In the genomic region with DNA sequence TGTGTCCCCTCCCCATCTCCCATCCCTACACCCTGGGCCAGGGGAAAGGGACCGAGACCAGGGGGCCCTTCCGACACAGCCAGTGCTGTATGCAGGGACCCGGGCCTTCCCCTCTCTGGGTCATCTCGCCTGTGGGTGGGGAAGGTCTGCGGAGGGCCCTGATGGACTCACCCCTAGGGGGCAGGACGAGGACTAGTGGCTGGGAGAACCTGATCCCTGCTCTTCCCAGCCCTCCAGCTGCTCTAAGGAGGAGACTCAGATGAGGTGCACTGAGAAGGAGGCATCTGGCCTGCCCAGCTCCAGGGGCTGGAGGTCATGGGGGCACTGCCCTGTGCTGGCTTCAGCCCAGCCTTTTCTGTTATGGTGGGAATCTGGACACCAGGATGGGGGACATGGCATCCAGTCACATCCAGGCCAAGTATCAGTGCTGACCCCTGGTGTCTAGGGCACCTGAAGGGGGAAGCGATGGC, we compare ENCODE assay signal across 8 cellular contexts. TPM values are rescaled to one million over a fixed set of nuclear protein-coding genes. Genes with fewer than 3 reads are reported as not detected.
A peak's percentile ranks its signal among the peaks of the same experiment; 100 is the strongest.
DNase-seq lines count a peak whose midpoint lies in the region; ATAC-seq lines count a peak whose summit lies in the region.

No MANE protein-coding gene starts in this region.

- H3K27ac Mint-ChIP-seq in T-helper 2 cell treated with Interferon-gamma antibody and Interleukin-4, amounts not matched to agents 5 μg/mL and 100 μg/mL, for 36 hours = no peak overlapping the region

- DNase-seq in ELR (ENCODE audit: low read depth) (peak; percentile 76), RKO (ENCODE audit: low spot score) (peak; percentile 32), glomerular visceral epithelial cell (ENCODE audit: extremely low spot score) (peak; percentile 74), posterior vena cava (ENCODE audit: low spot score) (peak; percentile 87), SIG-M5 treated with dmso at 0.1 percent for 504 hours (lab: John Stamatoyannopoulos, UW; ENCODE audit: unreplicated experiment) (no peak), H4 (ENCODE audit: low spot score) (no peak)
- no peak for DNase-seq in T-helper 2 cell treated with Interferon-gamma antibody and Interleukin-4, amounts not matched to agents 5 μg/mL and 100 μg/mL, for 36 hours (ENCODE audit: low spot score)

- intact Hi-C loops in posterior vena cava (cut with DNase I) = loop anchor here in 1 of 2 donors (5.0 kb wide), 1 partner anchor 75 kb away; no protein-coding TSS in a partner anchor

- H3K27me3 Mint-ChIP-seq in T-helper 2 cell treated with Interferon-gamma antibody and Interleukin-4, amounts not matched to agents 5 μg/mL and 100 μg/mL, for 36 hours (ENCODE audit: low read depth) = peaks cover 3% of the 10 kb centered on the region

- H3K4me1 Mint-ChIP-seq in T-helper 2 cell treated with Interferon-gamma antibody and Interleukin-4, amounts not matched to agents 5 μg/mL and 100 μg/mL, for 36 hours (ENCODE audit: low read depth) = no peaks in the 10 kb centered on the region

- no peak for ATAC-seq in HG02970 (IDR thresholded peaks at IDR 0.05; ENCODE audit: low FRiP score, unreplicated experiment)

- H3K9me3 Mint-ChIP-seq in T-helper 2 cell treated with Interferon-gamma antibody and Interleukin-4, amounts not matched to agents 5 μg/mL and 100 μg/mL, for 36 hours = no peaks in the 10 kb centered on the region

- H3K4me3 Mint-ChIP-seq in T-helper 2 cell treated with Interferon-gamma antibody and Interleukin-4, amounts not matched to agents 5 μg/mL and 100 μg/mL, for 36 hours = no peak overlapping the region

- H3K36me3 Mint-ChIP-seq in T-helper 2 cell treated with Interferon-gamma antibody and Interleukin-4, amounts not matched to agents 5 μg/mL and 100 μg/mL, for 36 hours (ENCODE audit: low read depth) = no peaks in the 10 kb centered on the region

RNA-seq across cellular contexts. Expression of a gene that starts 0.7 kb away (rescaled TPM):
- 1,000 to 10,000 TPM; 2,680 to 3,095 TPM for total RNA-seq in posterior vena cava
- not detected in 2 replicates for total RNA-seq in H4 (2014; rRNA removed; shearing (Covaris generic))

RNA-seq across cellular contexts. Expression of a gene that starts 31.3 kb away (rescaled TPM):
- total RNA-seq in posterior vena cava = 1 to 10 TPM; 5.3 to 7.6 TPM
- total RNA-seq in H4 (2014; rRNA removed; shearing (Covaris generic)) = 6.6 and 9.0 TPM in 2 replicates

Comparison
In these comparisons a context has a peak if more than half of its experiments do, and no peak if none do; other contexts are left out.
1. DNase-seq: peak in ELR (single experiment), RKO (single experiment), glomerular visceral epithelial cell (single experiment) and posterior vena cava (single experiment); none in SIG-M5 treated with dmso at 0.1 percent for 504 hours (single experiment), T-helper 2 cell treated with Interferon-gamma antibody and Interleukin-4, amounts not matched to agents 5 μg/mL and 100 μg/mL, for 36 hours (single experiment) and H4 (single experiment).
2. RNA of a gene that starts 0.7 kb away (total RNA-seq): 2,680 to 3,095 TPM in posterior vena cava; not detected in H4; every median in the first group is over 1,000 times any median in the second.